ENCODE assay signal across 8 cellular contexts in the genomic region with DNA sequence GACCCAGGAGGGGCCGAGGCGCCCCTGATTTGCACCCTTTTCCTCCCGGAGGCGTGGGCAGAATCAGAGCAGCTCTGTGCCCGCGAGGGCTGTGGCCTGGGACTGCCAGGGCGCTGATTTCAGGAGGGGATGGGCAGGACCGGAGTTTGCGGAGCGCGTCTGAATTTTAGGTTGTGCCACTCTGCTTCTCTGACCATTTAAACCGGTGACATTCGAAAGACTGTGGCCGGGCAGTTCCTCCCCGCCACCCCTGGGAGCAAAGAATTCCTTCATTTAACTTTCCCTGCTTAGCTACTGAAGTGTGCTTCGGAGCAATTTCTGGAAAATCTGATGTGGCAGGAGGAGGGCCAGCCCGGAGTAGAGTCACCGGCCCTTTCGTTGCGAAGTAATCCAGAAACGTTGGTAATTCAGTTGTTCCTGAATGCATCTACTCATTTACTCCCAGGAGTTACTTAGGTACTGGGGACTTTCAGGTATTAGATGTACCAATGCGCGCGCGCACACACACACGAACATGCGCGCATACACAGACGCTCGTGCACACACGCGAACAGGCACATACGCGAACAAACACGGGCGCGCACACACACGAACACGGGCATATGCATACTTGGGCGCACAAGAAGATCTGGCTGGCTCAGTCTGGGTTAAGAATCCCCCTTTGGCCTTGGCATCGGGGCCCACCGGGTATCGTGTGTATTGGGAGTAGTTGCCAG.
DNase-seq lines count a peak whose midpoint lies in the region; ATAC-seq and TF ChIP-seq lines count a peak whose summit lies in the region.

No MANE protein-coding gene starts in this region.

- H3K27ac ChIP-seq in 22Rv1 (peak overlapping the region; percentile 18; the same call in 1 of the 2 replicates), subcutaneous abdominal adipose tissue (ENCODE audit: low read depth, low read length) (peak overlapping the region; percentile 84)
- H3K27ac ChIP-seq in effector memory CD4-positive, alpha-beta T cell (ENCODE audit: insufficient read depth, low read length, poor library complexity, severe bottlenecking) = no peak overlapping the region

- H3K27me3 Mint-ChIP-seq in memory B cell = peaks cover 21% of the 10 kb centered on the region

- H3K9me3 ChIP-seq in effector memory CD4-positive, alpha-beta T cell (ENCODE audit: control insufficient read depth, low read length) = no peaks in the 10 kb centered on the region
- no peaks in the 10 kb centered on the region for H3K9me3 ChIP-seq in subcutaneous abdominal adipose tissue (ENCODE audit: control insufficient read depth in 5 of 5, low read length in 5 of 5)

- TF ChIP-seq CTCF in 22Rv1 (IDR thresholded peaks at IDR 0.05) = no peak

- H3K4me3 Mint-ChIP-seq in memory B cell = peak overlapping the region; percentile 82

- H3K9me3 Mint-ChIP-seq in memory B cell = no peaks in the 10 kb centered on the region

- ATAC-seq in GM18868 (IDR thresholded peaks at IDR 0.05; ENCODE audit: unreplicated experiment) (peak; percentile 12), memory B cell (ENCODE audit: low read depth) (peak; percentile 70), GM19328 (IDR thresholded peaks at IDR 0.05; ENCODE audit: unreplicated experiment) (no peak)

- no peaks in the 10 kb centered on the region for H3K36me3 ChIP-seq in effector memory CD4-positive, alpha-beta T cell (ENCODE audit: control insufficient read depth, insufficient read depth, low read length)
- no peaks in the 10 kb centered on the region for H3K36me3 ChIP-seq in subcutaneous abdominal adipose tissue (ENCODE audit: control insufficient read depth in 5 of 5, insufficient read depth in 5 of 5, low read length in 5 of 5)

- peak overlapping the region; percentile 50 for H3K27ac Mint-ChIP-seq in memory B cell

- H3K4me3 ChIP-seq in effector memory CD4-positive, alpha-beta T cell (ENCODE audit: insufficient read depth, low read depth, low read length, poor library complexity, severe bottlenecking) = peak overlapping the region; percentile 46
- peak overlapping the region; percentile 73 to 91 (median 81) for H3K4me3 ChIP-seq in subcutaneous abdominal adipose tissue (ENCODE audit: low read depth in 1 of 5, low read length in 5 of 5)

- DNase-seq in SW480 (ENCODE audit: low spot score) (peak; percentile 60), memory B cell (ENCODE audit: low spot score in 2 of 2) (peak in 1 of 2 donors; percentile 16)
- DNase-seq in effector memory CD4-positive, alpha-beta T cell = no peak
- no peak for DNase-seq in NK-92 treated with Interleukin-12 subunit alpha and Interleukin-12 subunit beta, amount 100 ng/mL, for 24 hours (lab: John Stamatoyannopoulos, UW)

- peak overlapping the region; percentile 22 to 86 (median 78) for H3K9ac ChIP-seq in subcutaneous abdominal adipose tissue (ENCODE audit: low read length in 5 of 5)

- H3K4me1 Mint-ChIP-seq in memory B cell = peaks cover 14% of the 10 kb centered on the region

- peaks cover 22% of the 10 kb centered on the region for H3K27me3 ChIP-seq in effector memory CD4-positive, alpha-beta T cell (replicated peaks; ENCODE audit: control insufficient read depth, insufficient read depth, low read length, poor library complexity, severe bottlenecking)
- peaks cover 0 to 4% (median 0%) of the 10 kb centered on the region in 5 donors for H3K27me3 ChIP-seq in subcutaneous abdominal adipose tissue (ENCODE audit: control insufficient read depth in 5 of 5, insufficient read depth in 4 of 5, low read length in 5 of 5)

- no peaks in the 10 kb centered on the region for H3K36me3 Mint-ChIP-seq in memory B cell

- peaks cover 4% of the 10 kb centered on the region for H3K4me1 ChIP-seq in effector memory CD4-positive, alpha-beta T cell (ENCODE audit: control insufficient read depth, insufficient read depth, low read length, poor library complexity, severe bottlenecking)
- H3K4me1 ChIP-seq in subcutaneous abdominal adipose tissue (ENCODE audit: control insufficient read depth in 5 of 5, insufficient read depth in 5 of 5, low read length in 5 of 5) = peaks cover 0 to 32% (median 27%) of the 10 kb centered on the region in 5 donors
